ENCODE assay signal across 25 cellular contexts in genomic region chr20:38630727-38631126, GRCh38. TPM values are rescaled to one million over a fixed set of nuclear protein-coding genes. Genes with fewer than 3 reads are reported as not detected.
DNase-seq lines count a peak whose midpoint lies in the region; ATAC-seq, FAIRE-seq and TF ChIP-seq lines count a peak whose summit lies in the region.
"Had no signal": no experiment of that assay in that cellular context is flagged by ENCODE, and none has a peak within 500 bp of the region (broad histone marks: within the 10 kb centered on the region; RNA-seq: fewer than 3 reads in every experiment).

No MANE protein-coding gene starts in this region.

- H3K79me1 ChIP-seq in H9 (ENCODE audit: insufficient read depth, low read depth, low read length, poor library complexity, severe bottlenecking), result no peaks in the 10 kb centered on the region

- H3K56ac ChIP-seq in H9 (ENCODE audit: insufficient read length, low read depth, low read length), result no peak overlapping the region

- H3K4me1 ChIP-seq in HepG2 (ENCODE audit: insufficient read depth, low read length) (no peaks in the 10 kb centered on the region), right lobe of liver (no peaks in the 10 kb centered on the region), astrocyte (ENCODE audit: insufficient read depth, low read length) (no peaks in the 10 kb centered on the region), H9 (ENCODE audit: insufficient read depth, low read length) (no peaks in the 10 kb centered on the region; the same call in 1 of the 2 replicates), GM23338 (ENCODE audit: insufficient read depth) (peaks cover 7% of the 10 kb centered on the region; the same call in 1 of the 2 replicates)
- H3K4me1 ChIP-seq: HAP-1 had no signal

- H3K18ac ChIP-seq in H9 (ENCODE audit: insufficient read length, low read depth, low read length), result no peak overlapping the region

- H3K79me2 ChIP-seq in HepG2 (ENCODE audit: insufficient read depth, low read length) (no peaks in the 10 kb centered on the region), astrocyte (ENCODE audit: insufficient read depth, low read length) (no peaks in the 10 kb centered on the region), H9 (ENCODE audit: insufficient read depth, low read length) (no peaks in the 10 kb centered on the region), GM23338 (replicated peaks; ENCODE audit: insufficient read depth) (no peaks in the 10 kb centered on the region)

- H3K27me3 ChIP-seq in HepG2 (ENCODE audit: control insufficient read depth in 1 of 2, insufficient read depth in 2 of 2, low read length in 2 of 2) (no peaks in the 10 kb centered on the region; a peak in 2 of 5 replicates), right lobe of liver (no peaks in the 10 kb centered on the region), astrocyte (ENCODE audit: insufficient read depth, low read length) (no peaks in the 10 kb centered on the region), H9 (ENCODE audit: insufficient read depth, low read length) (no peaks in the 10 kb centered on the region), GM23338 (ENCODE audit: insufficient read depth) (no peaks in the 10 kb centered on the region; the same call in 1 of the 2 replicates)
- H3K27me3 ChIP-seq: BLaER1 had no signal

- TF ChIP-seq EP300 in HepG2 (IDR thresholded peaks at IDR 0.05; ENCODE audit: low read depth in 2 of 2, low read length in 2 of 2), result no peak
- no peak for TF ChIP-seq EP300 in HepG2 (CRISPR knock-in tag; IDR thresholded peaks at IDR 0.05; ENCODE audit: borderline replicate concordance)

- TF ChIP-seq RAD21 in HepG2 (CRISPR knock-in tag; IDR thresholded peaks at IDR 0.05), result no peak

- 0 out of 2 replicates have a peak, but pooled peaks cover under 1% of the 10 kb centered on the region for H3K9me2 ChIP-seq in GM23338 (ENCODE audit: insufficient read depth)

- in situ Hi-C loops in HepG2 (cut with HindIII; ENCODE audit: extremely low pct_ligation_motif_present, low pct_unique_long_range_greater_than_20kb), result loop anchor here (25.0 kb wide), 1 partner anchor 407 kb away; no protein-coding TSS in a partner anchor

- H2AK5ac ChIP-seq in H9 (ENCODE audit: insufficient read length, low read length), result no peak overlapping the region

- H4K20me1 ChIP-seq in HepG2 (ENCODE audit: insufficient read depth, low read length) (no peaks in the 10 kb centered on the region), astrocyte (ENCODE audit: insufficient read depth, low read length) (no peaks in the 10 kb centered on the region), H9 (ENCODE audit: control insufficient read depth, insufficient read depth, insufficient read length) (no peaks in the 10 kb centered on the region), GM23338 (replicated peaks; ENCODE audit: insufficient read depth) (no peaks in the 10 kb centered on the region)
- H4K20me1 ChIP-seq: BLaER1 had no signal

- H2BK20ac ChIP-seq in H9 (ENCODE audit: low read depth, low read length, poor library complexity, severe bottlenecking), result no peak overlapping the region

- H3K4me2 ChIP-seq in HepG2 (ENCODE audit: low read depth, low read length) (no peak overlapping the region), astrocyte (ENCODE audit: low read length) (no peak overlapping the region), H9 (ENCODE audit: insufficient read depth, insufficient read length, low read length) (no peak overlapping the region), GM23338 (no peak overlapping the region)
- H3K4me2 ChIP-seq: BLaER1 had no signal

- no peak overlapping the region for H3K9ac ChIP-seq in HepG2 (ENCODE audit: insufficient read depth, low read depth, low read length)
- no peak overlapping the region for H3K9ac ChIP-seq in astrocyte (ENCODE audit: low read length)
- no peak overlapping the region for H3K9ac ChIP-seq in H9 (ENCODE audit: extremely low read depth, insufficient read length, low read length)
- H3K9ac ChIP-seq: BLaER1 had no signal

- H3K14ac ChIP-seq in H9 (ENCODE audit: insufficient read depth, low read length), result no peak overlapping the region

- BruUV-seq in HepG2 (replicated peaks; lab: Mats Ljungman, UMichigan), result no TSS peak

- H4K91ac ChIP-seq in H9 (ENCODE audit: insufficient read length, low read depth, low read length), result no peak overlapping the region

- no peak overlapping the region for H3K23ac ChIP-seq in H9 (ENCODE audit: insufficient read length, low read depth, low read length)

- H3K36me3 ChIP-seq in HepG2 (replicated peaks in 1 of 2; ENCODE audit: control insufficient read depth in 1 of 2, insufficient read depth in 2 of 2, low read length in 2 of 2) (no peaks in the 10 kb centered on the region), right lobe of liver (no peaks in the 10 kb centered on the region), astrocyte (ENCODE audit: insufficient read depth, low read length) (no peaks in the 10 kb centered on the region), GM23338 (ENCODE audit: insufficient read depth) (no peaks in the 10 kb centered on the region)
- H3K36me3 ChIP-seq: BLaER1, HAP-1 had no signal

- H2BK5ac ChIP-seq in H9 (ENCODE audit: insufficient read length, low read length), result no peak overlapping the region

- H3K4me3 Mint-ChIP-seq in astrocyte (ENCODE audit: unreplicated experiment) (no peak overlapping the region), H9 (no peak overlapping the region), GM23338 (no peak overlapping the region)
- H3K4me3 Mint-ChIP-seq in effector memory CD8-positive, alpha-beta T cell, result no peak overlapping the region
- H3K4me3 Mint-ChIP-seq: CD4-positive, alpha-beta T cell had no signal

- WGBS in HepG2 (ENCODE audit: low lambda C conversion rate), result 34% methylated on average over 6 of the region's 6 CpGs
- WGBS in right lobe of liver (ENCODE audit: insufficient coverage, low coverage, low lambda C conversion rate, missing lambda C conversion rate), result 65% methylated on average over 6 of the region's 6 CpGs
- WGBS in H9 (ENCODE audit: extremely low coverage, insufficient read length, low lambda C conversion rate), result no CpG with 5 or more reads among the region's 6 CpGs

- H2BK12ac ChIP-seq in H9 (ENCODE audit: insufficient read length, low read depth, low read length), result no peak overlapping the region

- no peak for DNase-seq in HepG2 (ENCODE audit: low spot score)
- DNase-seq in right lobe of liver, result no peak
- peak; percentile 41 for DNase-seq in NCI-H460 (ENCODE audit: extremely low read depth, low read depth)
- DNase-seq in astrocyte (ENCODE audit: low read depth), result no peak
- no peak for DNase-seq in H9
- no peak for DNase-seq in effector memory CD8-positive, alpha-beta T cell
- DNase-seq in GM23338 (ENCODE audit: low spot score), result no peak
- DNase-seq: CD4-positive, alpha-beta T cell; COR-L47; DMS 273 treated with DMSO at 0.1 percent for 48 hours; DMS79 treated with DMSO at 0.1 percent for 48 hours; KG1; NCI-H187 treated with DMSO at 0.1 percent for 48 hours; NCI-H2107; NCI-H2227 treated with DMSO at 0.1 percent for 48 hours; NCI-H510A treated with DMSO at 0.1 percent for 48 hours; NCI-H748 treated with DMSO at 0.1 percent for 48 hours; NK-92 treated with Interleukin-12 subunit alpha and Interleukin-12 subunit beta, amount 100 ng/mL, for 24 hours; Right ventricle myocardium superior had no signal

- CTCF ChIA-PET in HepG2 (lab: Yijun Ruan, JAX; ENCODE audit: low intra/inter-chr PET ratio, low total read pairs), result no interaction called here

- H3T11ph ChIP-seq in H9 (ENCODE audit: low read length), result no peak overlapping the region

- TF ChIP-seq CTCF in HepG2 (CRISPR knock-in tag; IDR thresholded peaks at IDR 0.05), result no peak
- TF ChIP-seq CTCF in right lobe of liver (IDR thresholded peaks at IDR 0.05), result no peak
- no peak for TF ChIP-seq CTCF in astrocyte (IDR thresholded peaks at IDR 0.05; ENCODE audit: insufficient read depth, low read depth, low read length)
- TF ChIP-seq CTCF in H9 (conservative IDR thresholded peaks at IDR 0.05), result no peak
- TF ChIP-seq CTCF in GM23338 (conservative IDR thresholded peaks at IDR 0.05; ENCODE audit: low read depth in 2 of 2), result no peak

- H3K4me1 Mint-ChIP-seq in astrocyte (ENCODE audit: low read depth, unreplicated experiment), result peaks cover 5% of the 10 kb centered on the region
- H3K4me1 Mint-ChIP-seq in H9, result peaks cover 14 to 19% of the 10 kb centered on the region in 2 experiments
- peaks cover 4 to 5% of the 10 kb centered on the region in 2 donors for H3K4me1 Mint-ChIP-seq in effector memory CD8-positive, alpha-beta T cell (ENCODE audit: low read depth in 2 of 2)
- H3K4me1 Mint-ChIP-seq in GM23338, result peaks cover 19% of the 10 kb centered on the region

- H3K27ac ChIP-seq in HepG2 (ENCODE audit: extremely low read length, insufficient read depth, low read length) (no peak overlapping the region), right lobe of liver (no peak overlapping the region), astrocyte (ENCODE audit: low read depth, low read length) (no peak overlapping the region), H9 (ENCODE audit: insufficient read length, low read depth, low read length) (no peak overlapping the region), GM23338 (ENCODE audit: low read depth) (no peak overlapping the region)
- H3K27ac ChIP-seq: BLaER1, HL-60 had no signal

- H4K5ac ChIP-seq in H9 (ENCODE audit: insufficient read length, low read depth, low read length), result no peak overlapping the region

- ATAC-seq in HepG2, result no peak
- ATAC-seq in right lobe of liver, result no peak
- no peak for ATAC-seq in effector memory CD8-positive, alpha-beta T cell (replicated peaks)
- ATAC-seq in GM23338, result no peak

- POLR2A ChIA-PET in HepG2 (lab: Yijun Ruan, JAX), result no interaction called here

- no peak overlapping the region for H2BK15ac ChIP-seq in H9 (ENCODE audit: low read depth, low read length)

- H3K4me3 ChIP-seq in HepG2 (replicated peaks in 1 of 3; ENCODE audit: insufficient read depth in 1 of 3, low read depth in 2 of 3, low read length in 3 of 3) (no peak overlapping the region), right lobe of liver (no peak overlapping the region), astrocyte (ENCODE audit: insufficient read depth, low read depth, low read length) (no peak overlapping the region), GM23338 (no peak overlapping the region)
- H3K4me3 ChIP-seq: BLaER1, HAP-1 had no signal

- no peaks in the 10 kb centered on the region for H3K23me2 ChIP-seq in H9 (ENCODE audit: insufficient read length, low read depth, low read length, poor library complexity, severe bottlenecking)

- no peak overlapping the region for H2BK120ac ChIP-seq in H9 (ENCODE audit: low read depth, low read length, poor library complexity, severe bottlenecking)

- FAIRE-seq in HepG2 (lab: Jason Lieb, UNC) (no peak), astrocyte (lab: Jason Lieb, UNC) (no peak)

- H3K27me3 Mint-ChIP-seq in astrocyte (ENCODE audit: low read depth, unreplicated experiment) (peaks cover 7% of the 10 kb centered on the region), H9 (ENCODE audit: low read depth) (peaks cover 2% of the 10 kb centered on the region), GM23338 (ENCODE audit: insufficient read depth, low read depth, poor library complexity) (peaks cover 14% of the 10 kb centered on the region)
- H3K27me3 Mint-ChIP-seq in effector memory CD8-positive, alpha-beta T cell, result peaks cover 7 to 28% of the 10 kb centered on the region in 2 donors

- TF ChIP-seq POLR2A in HepG2 (IDR thresholded peaks at IDR 0.05; ENCODE audit: insufficient read depth in 1 of 2, low read depth in 2 of 2, low read length in 2 of 2), result no peak
- no peak for TF ChIP-seq POLR2A in right lobe of liver (IDR thresholded peaks at IDR 0.05)

- H3K9me3 ChIP-seq in HepG2 (ENCODE audit: low read length) (no peaks in the 10 kb centered on the region), right lobe of liver (no peaks in the 10 kb centered on the region), astrocyte (ENCODE audit: insufficient read depth, low read depth, low read length) (no peaks in the 10 kb centered on the region), H9 (ENCODE audit: control insufficient read depth, low read depth, low read length) (no peaks in the 10 kb centered on the region)
- H3K9me3 ChIP-seq: BLaER1, HAP-1 had no signal

- H3K36me3 Mint-ChIP-seq in astrocyte (ENCODE audit: low read depth, unreplicated experiment) (no peaks in the 10 kb centered on the region), H9 (ENCODE audit: insufficient read depth in 1 of 3, low read depth in 3 of 3) (no peaks in the 10 kb centered on the region; a peak in 1 of 7 replicates), GM23338 (ENCODE audit: low read depth) (no peaks in the 10 kb centered on the region)
- H3K36me3 Mint-ChIP-seq in effector memory CD8-positive, alpha-beta T cell (ENCODE audit: insufficient read depth), result no peaks in the 10 kb centered on the region

- H3K27ac Mint-ChIP-seq in astrocyte (ENCODE audit: unreplicated experiment) (peak overlapping the region; percentile 8), H9 (no peak overlapping the region), GM23338 (no peak overlapping the region)
- H3K27ac Mint-ChIP-seq in effector memory CD8-positive, alpha-beta T cell, result no peak overlapping the region
- H3K27ac Mint-ChIP-seq: CD4-positive, alpha-beta T cell had no signal

- no peaks in the 10 kb centered on the region for H3K9me3 Mint-ChIP-seq in astrocyte (ENCODE audit: unreplicated experiment)
- H3K9me3 Mint-ChIP-seq in H9, result no peaks in the 10 kb centered on the region
- no peaks in the 10 kb centered on the region for H3K9me3 Mint-ChIP-seq in effector memory CD8-positive, alpha-beta T cell
- H3K9me3 Mint-ChIP-seq in GM23338, result no peaks in the 10 kb centered on the region; the same call in 2 of the 3 replicates
- H3K9me3 Mint-ChIP-seq: CD4-positive, alpha-beta T cell had no signal

- H4K8ac ChIP-seq in H9 (replicated peaks; ENCODE audit: insufficient read length, low read depth, low read length), result no peak overlapping the region

- intact Hi-C loops in HepG2 (cut with micrococcal nuclease; ENCODE audit: unreplicated experiment), result no loop called here
- intact Hi-C loops in right lobe of liver (cut with DNase I), result no loop called here

- no peak overlapping the region for H2AFZ ChIP-seq in HepG2 (ENCODE audit: low read length)
- no peak overlapping the region for H2AFZ ChIP-seq in astrocyte (ENCODE audit: low read depth, low read length)
- H2AFZ ChIP-seq in H9 (ENCODE audit: low read length), result no peak overlapping the region
- no peak overlapping the region for H2AFZ ChIP-seq in GM23338

- H3F3A ChIP-seq in GM23338 (replicated peaks; ENCODE audit: low read depth), result no peaks in the 10 kb centered on the region

- H3K4ac ChIP-seq in H9 (ENCODE audit: low read depth, low read length), result no peak overlapping the region

RNA-seq across cellular contexts. Expression of gene ARHGAP40, which starts 29.1 kb away (rescaled TPM):
- total RNA-seq in HepG2 (2016; rRNA removed; fragmentation: Illumina TruSeq; extraction: Trizol) (0.44 and 0.75 TPM in 2 replicates), right lobe of liver (under 1 TPM in 1 of 6 experiments, not detected in 5; 0.12 TPM), astrocyte (0.27 TPM in 1 of 2 replicates, not detected in the other), H9 (2021) (0.17 and 0.26 TPM in 2 replicates)
- 0.09 and 0.30 TPM in 2 replicates for total RNA-seq in HepG2 (2016; cell fraction: cytosol; rRNA removed; fragmentation: Illumina TruSeq; extraction: Trizol; ENCODE audit: low read depth)
- total RNA-seq in HepG2 (2016; cell fraction: insoluble cytoplasmic fraction; rRNA removed; fragmentation: Illumina TruSeq; extraction: Trizol), result 0.34 and 0.84 TPM in 2 replicates
- total RNA-seq in HepG2 (2016; cell fraction: membrane; rRNA removed; fragmentation: Illumina TruSeq; extraction: Trizol), result 0.10 and 0.43 TPM in 2 replicates
- total RNA-seq in HepG2 (2016; cell fraction: nucleus; rRNA removed; fragmentation: Illumina TruSeq; extraction: Trizol), result 0.31 and 0.90 TPM in 2 replicates
- polyA plus RNA-seq in HepG2 (2011; rRNA removed) (2.1 and 2.7 TPM in 2 replicates), GM23338 (2016; fragmentation: Nextera tagmentation; extraction: Ambion mirVana) (0.30 TPM in 1 of 2 replicates, not detected in the other)
- polyA plus RNA-seq in HepG2 (2011; cell fraction: cytosol; rRNA removed), result 0.72 and 0.86 TPM in 2 replicates
- polyA plus RNA-seq in HepG2 (2011; cell fraction: nucleus; rRNA removed), result 15.4 and 16.6 TPM in 2 replicates
- polyA plus RNA-seq in HepG2 (2012), result 0.47 and 0.86 TPM in 2 replicates
- 0.06 and 0.20 TPM in 2 replicates for polyA plus RNA-seq in HepG2 (2016; cell fraction: cytosol; fragmentation: Illumina TruSeq; extraction: Trizol; ENCODE audit: low read depth)
- 0.21 and 0.39 TPM in 2 replicates for polyA plus RNA-seq in HepG2 (2016; cell fraction: insoluble cytoplasmic fraction; fragmentation: Illumina TruSeq; extraction: Trizol; ENCODE audit: low read depth)
- polyA plus RNA-seq in HepG2 (2016; cell fraction: membrane; fragmentation: Illumina TruSeq; extraction: Trizol; ENCODE audit: low read depth), result 0.19 and 0.26 TPM in 2 replicates
- polyA plus RNA-seq in HepG2 (2016; cell fraction: nucleus; fragmentation: Illumina TruSeq; extraction: Trizol; ENCODE audit: insufficient read depth, low read depth), result 1.5 and 2.2 TPM in 2 replicates
- 1.7 TPM in 1 of 2 replicates, not detected in the other for polyA minus RNA-seq in HepG2 (2011; rRNA and poly(A)+ RNA removed; ENCODE audit: low replicate concordance)
- polyA minus RNA-seq in HepG2 (2011; cell fraction: cytosol; rRNA and poly(A)+ RNA removed), result 0.20 TPM in 1 of 2 replicates, not detected in the other
- 2.7 and 2.9 TPM in 2 replicates for polyA minus RNA-seq in HepG2 (2011; cell fraction: nucleus; rRNA and poly(A)+ RNA removed)
- 0.12 and 0.61 TPM in 2 replicates for total RNA-seq in NCI-H460 (2014; rRNA removed; shearing (Covaris generic))
- 0.11 TPM in 1 of 2 replicates, not detected in the other for polyA plus RNA-seq in NCI-H460 (2014; cell fraction: nucleus; rRNA removed)
- total RNA-seq in GM23338 (2014; rRNA removed; shearing (Covaris generic)), result 0.21 and 1.5 TPM in 2 replicates
- total RNA-seq: A673; CD4-positive, alpha-beta T cell; HT-29; Right ventricle myocardium superior had no signal

RNA-seq across cellular contexts. Expression of gene ADIG, which starts 49.7 kb away (rescaled TPM):
- total RNA-seq in HepG2 (2016; rRNA removed; fragmentation: Illumina TruSeq; extraction: Trizol) (0.15 and 0.28 TPM in 2 replicates), right lobe of liver (not detected), astrocyte (not detected in 2 replicates), H9 (2021) (not detected in 2 replicates)
- not detected in 2 replicates for total RNA-seq in HepG2 (2016; cell fraction: cytosol; rRNA removed; fragmentation: Illumina TruSeq; extraction: Trizol; ENCODE audit: low read depth)
- not detected in 2 replicates for total RNA-seq in HepG2 (2016; cell fraction: insoluble cytoplasmic fraction; rRNA removed; fragmentation: Illumina TruSeq; extraction: Trizol)
- not detected in 2 replicates for total RNA-seq in HepG2 (2016; cell fraction: membrane; rRNA removed; fragmentation: Illumina TruSeq; extraction: Trizol)
- not detected in 2 replicates for total RNA-seq in HepG2 (2016; cell fraction: nucleus; rRNA removed; fragmentation: Illumina TruSeq; extraction: Trizol)
- polyA plus RNA-seq in HepG2 (2011; rRNA removed) (0.10 TPM in 1 of 2 replicates, not detected in the other), GM23338 (2016; fragmentation: Nextera tagmentation; extraction: Ambion mirVana) (not detected in 2 replicates)
- polyA plus RNA-seq in HepG2 (2011; cell fraction: cytosol; rRNA removed), result not detected in 2 replicates
- polyA plus RNA-seq in HepG2 (2011; cell fraction: nucleus; rRNA removed), result not detected in 2 replicates
- not detected in 2 replicates for polyA plus RNA-seq in HepG2 (2012)
- not detected in 2 replicates for polyA plus RNA-seq in HepG2 (2016; cell fraction: cytosol; fragmentation: Illumina TruSeq; extraction: Trizol; ENCODE audit: low read depth)
- polyA plus RNA-seq in HepG2 (2016; cell fraction: insoluble cytoplasmic fraction; fragmentation: Illumina TruSeq; extraction: Trizol; ENCODE audit: low read depth), result not detected in 2 replicates
- polyA plus RNA-seq in HepG2 (2016; cell fraction: membrane; fragmentation: Illumina TruSeq; extraction: Trizol; ENCODE audit: low read depth), result not detected in 2 replicates
- polyA plus RNA-seq in HepG2 (2016; cell fraction: nucleus; fragmentation: Illumina TruSeq; extraction: Trizol; ENCODE audit: insufficient read depth, low read depth), result not detected in 2 replicates
- not detected in 2 replicates for polyA minus RNA-seq in HepG2 (2011; rRNA and poly(A)+ RNA removed; ENCODE audit: low replicate concordance)
- not detected in 2 replicates for polyA minus RNA-seq in HepG2 (2011; cell fraction: cytosol; rRNA and poly(A)+ RNA removed)
- polyA minus RNA-seq in HepG2 (2011; cell fraction: nucleus; rRNA and poly(A)+ RNA removed), result not detected in 2 replicates
- not detected in 2 replicates for total RNA-seq in NCI-H460 (2014; rRNA removed; shearing (Covaris generic))
- polyA plus RNA-seq in NCI-H460 (2014; cell fraction: nucleus; rRNA removed), result not detected in 2 replicates
- total RNA-seq in GM23338 (2014; rRNA removed; shearing (Covaris generic)), result not detected in 2 replicates
- total RNA-seq: A673; CD4-positive, alpha-beta T cell; HT-29; Right ventricle myocardium superior; SK-MEL-5 had no signal
